18 cellular contexts compared by ENCODE assay signal in the genomic region with DNA sequence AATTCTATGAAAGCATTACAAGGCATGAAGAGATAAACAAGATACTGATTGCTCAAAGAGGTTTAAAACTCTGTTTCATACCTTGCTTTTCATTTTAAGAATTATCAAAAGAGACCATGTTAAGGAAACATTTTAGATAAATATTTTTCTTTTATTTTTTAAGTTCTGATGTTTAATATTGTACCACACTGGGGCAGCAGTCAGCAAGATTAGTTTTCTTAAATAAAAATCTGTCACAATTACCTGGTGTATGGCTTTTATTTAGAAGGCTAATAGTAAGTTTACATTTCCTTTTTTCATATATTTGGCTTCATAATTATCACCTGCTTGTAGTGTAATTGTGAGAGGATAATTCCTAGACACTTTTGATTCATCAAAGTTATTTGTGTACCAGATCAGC. TPM values are rescaled to one million over a fixed set of nuclear protein-coding genes. Genes with fewer than 3 reads are reported as not detected.
A peak's percentile ranks its signal among the peaks of the same experiment; 100 is the strongest.
DNase-seq lines count a peak whose midpoint lies in the region; FAIRE-seq and TF ChIP-seq lines count a peak whose summit lies in the region.
"Had no signal": no experiment of that assay in that cellular context is flagged by ENCODE, and none has a peak within 500 bp of the region (broad histone marks: within the 10 kb centered on the region; RNA-seq: fewer than 3 reads in every experiment).

No MANE protein-coding gene starts in this region.

- intact Hi-C loops in left ventricle myocardium inferior (cut with micrococcal nuclease): no loop called here

- H3K36me3 ChIP-seq in left ventricle myocardium inferior: no peaks in the 10 kb centered on the region
- H3K36me3 ChIP-seq: neutrophil, WERI-Rb-1 had no signal

- TF ChIP-seq CTCF in D721Med (IDR thresholded peaks at IDR 0.05; ENCODE audit: insufficient read depth, missing control alignments) (peak; percentile 8), astrocyte of the spinal cord (IDR thresholded peaks at IDR 0.05; ENCODE audit: low read depth, low read length) (no peak), left ventricle myocardium inferior (IDR thresholded peaks at IDR 0.05; ENCODE audit: borderline replicate concordance) (no peak), GM10266 (IDR thresholded peaks at IDR 0.05; ENCODE audit: control insufficient read depth, insufficient read depth, low read depth, missing control alignments) (no peak)

- peaks cover 13% of the 10 kb centered on the region for H3K9me3 ChIP-seq in left ventricle myocardium inferior (replicated peaks)
- H3K9me3 ChIP-seq: neutrophil had no signal

- no peak for FAIRE-seq in D721Med (lab: Jason Lieb, UNC)
- FAIRE-seq: colon, K562 had no signal

- H3K4me3 ChIP-seq in astrocyte of the spinal cord (ENCODE audit: low read depth, low read length) (no peak overlapping the region), left ventricle myocardium inferior (no peak overlapping the region)
- H3K4me3 ChIP-seq: K562 had no signal

- TF ChIP-seq EP300 in Ishikawa (IDR thresholded peaks at IDR 0.05; ENCODE audit: borderline replicate concordance): no peak

- H3K4me1 ChIP-seq in left ventricle myocardium inferior: no peaks in the 10 kb centered on the region

- in situ Hi-C loops in astrocyte of the spinal cord (cut with HindIII; ENCODE audit: low sequenced_read_pairs): no loop called here

- H3K27me3 ChIP-seq in left ventricle myocardium inferior (ENCODE audit: low read depth): no peaks in the 10 kb centered on the region
- H3K27me3 ChIP-seq: neutrophil had no signal

- TF ChIP-seq RAD21 in Ishikawa (IDR thresholded peaks at IDR 0.05; ENCODE audit: low read depth): peak; percentile 29; the same call in 1 of the 2 replicates

- no peak overlapping the region for H3K27ac ChIP-seq in left ventricle myocardium inferior (replicated peaks)
- H3K27ac ChIP-seq: neutrophil, WERI-Rb-1 had no signal

- DNase-seq in D721Med (ENCODE audit: insufficient read length, low spot score) (no peak), astrocyte of the spinal cord (ENCODE audit: low read depth, low spot score) (peak; percentile 31), iris pigment epithelial cell (ENCODE audit: low read depth) (peak; percentile 53), left ventricle myocardium inferior (no peak), GM10266 (ENCODE audit: extremely low spot score) (no peak)
- DNase-seq in activated effector memory CD4-positive, alpha-beta T cell treated with Interleukin-2 at 50 U/mL for 16 hours: no peak
- DNase-seq: activated CD8-positive, alpha-beta T cell treated with anti-CD3 and anti-CD28 coated beads for 36 hours; amniotic stem cell; CD4-positive, CD25-positive, alpha-beta regulatory T cell; NCI-H1105 treated with DMSO at 0.1 percent for 48 hours; NCI-H510A; stimulated activated CD4-positive, alpha-beta T cell treated with anti-CD3 and anti-CD28 coated beads, Interleukin-2, amount 100 ng/mL, for 48 hours; stimulated activated CD8-positive, alpha-beta memory T cell treated with anti-CD3 and anti-CD28 coated beads, Interleukin-4, amount 100 ng/mL, for 48 hours; WERI-Rb-1 had no signal

TF ChIP-seq in Ishikawa, 13 proteins besides CTCF, POLR2A, EP300 and RAD21:
- TF ChIP-seq, protein P1, sequence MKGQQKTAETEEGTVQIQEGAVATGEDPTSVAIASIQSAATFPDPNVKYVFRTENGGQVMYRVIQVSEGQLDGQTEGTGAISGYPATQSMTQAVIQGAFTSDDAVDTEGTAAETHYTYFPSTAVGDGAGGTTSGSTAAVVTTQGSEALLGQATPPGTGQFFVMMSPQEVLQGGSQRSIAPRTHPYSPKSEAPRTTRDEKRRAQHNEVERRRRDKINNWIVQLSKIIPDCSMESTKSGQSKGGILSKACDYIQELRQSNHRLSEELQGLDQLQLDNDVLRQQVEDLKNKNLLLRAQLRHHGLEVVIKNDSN (IDR thresholded peaks at IDR 0.05): no peak
- TF ChIP-seq TAF1 (IDR thresholded peaks at IDR 0.05; ENCODE audit: low read depth) (no peak), YY1 (IDR thresholded peaks at IDR 0.05; ENCODE audit: low read depth) (no peak), EGR1 (IDR thresholded peaks at IDR 0.05) (no peak), ZBTB7A (IDR thresholded peaks at IDR 0.05; ENCODE audit: low read depth) (no peak), TEAD4 (IDR thresholded peaks at IDR 0.05) (no peak), NFIC (IDR thresholded peaks at IDR 0.05) (no peak), FOXM1 (IDR thresholded peaks at IDR 0.05; ENCODE audit: borderline replicate concordance, low read depth) (no peak), CREB1 (IDR thresholded peaks at IDR 0.05; ENCODE audit: low read depth) (no peak), TCF12 (IDR thresholded peaks at IDR 0.05; ENCODE audit: low read depth) (no peak), CEBPB (IDR thresholded peaks at IDR 0.05) (no peak)
- TF ChIP-seq, protein P2, sequence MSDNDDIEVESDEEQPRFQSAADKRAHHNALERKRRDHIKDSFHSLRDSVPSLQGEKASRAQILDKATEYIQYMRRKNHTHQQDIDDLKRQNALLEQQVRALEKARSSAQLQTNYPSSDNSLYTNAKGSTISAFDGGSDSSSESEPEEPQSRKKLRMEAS (IDR thresholded peaks at IDR 0.05): no peak
- TF ChIP-seq, protein P3, sequence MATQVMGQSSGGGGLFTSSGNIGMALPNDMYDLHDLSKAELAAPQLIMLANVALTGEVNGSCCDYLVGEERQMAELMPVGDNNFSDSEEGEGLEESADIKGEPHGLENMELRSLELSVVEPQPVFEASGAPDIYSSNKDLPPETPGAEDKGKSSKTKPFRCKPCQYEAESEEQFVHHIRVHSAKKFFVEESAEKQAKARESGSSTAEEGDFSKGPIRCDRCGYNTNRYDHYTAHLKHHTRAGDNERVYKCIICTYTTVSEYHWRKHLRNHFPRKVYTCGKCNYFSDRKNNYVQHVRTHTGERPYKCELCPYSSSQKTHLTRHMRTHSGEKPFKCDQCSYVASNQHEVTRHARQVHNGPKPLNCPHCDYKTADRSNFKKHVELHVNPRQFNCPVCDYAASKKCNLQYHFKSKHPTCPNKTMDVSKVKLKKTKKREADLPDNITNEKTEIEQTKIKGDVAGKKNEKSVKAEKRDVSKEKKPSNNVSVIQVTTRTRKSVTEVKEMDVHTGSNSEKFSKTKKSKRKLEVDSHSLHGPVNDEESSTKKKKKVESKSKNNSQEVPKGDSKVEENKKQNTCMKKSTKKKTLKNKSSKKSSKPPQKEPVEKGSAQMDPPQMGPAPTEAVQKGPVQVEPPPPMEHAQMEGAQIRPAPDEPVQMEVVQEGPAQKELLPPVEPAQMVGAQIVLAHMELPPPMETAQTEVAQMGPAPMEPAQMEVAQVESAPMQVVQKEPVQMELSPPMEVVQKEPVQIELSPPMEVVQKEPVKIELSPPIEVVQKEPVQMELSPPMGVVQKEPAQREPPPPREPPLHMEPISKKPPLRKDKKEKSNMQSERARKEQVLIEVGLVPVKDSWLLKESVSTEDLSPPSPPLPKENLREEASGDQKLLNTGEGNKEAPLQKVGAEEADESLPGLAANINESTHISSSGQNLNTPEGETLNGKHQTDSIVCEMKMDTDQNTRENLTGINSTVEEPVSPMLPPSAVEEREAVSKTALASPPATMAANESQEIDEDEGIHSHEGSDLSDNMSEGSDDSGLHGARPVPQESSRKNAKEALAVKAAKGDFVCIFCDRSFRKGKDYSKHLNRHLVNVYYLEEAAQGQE (IDR thresholded peaks at IDR 0.05; ENCODE audit: low read depth): no peak

RNA-seq across cellular contexts. Expression of a gene that starts 46.4 kb away (rescaled TPM):
- not detected for total RNA-seq in left ventricle myocardium inferior
- total RNA-seq: activated CD8-positive, alpha-beta T cell treated with anti-CD3 and anti-CD28 coated beads for 36 hours; CD4-positive, CD25-positive, alpha-beta regulatory T cell had no signal

Comparison
In these comparisons a context has a peak if more than half of its experiments do, and no peak if none do; other contexts are left out.
1. DNase-seq: peak in astrocyte of the spinal cord (single experiment) and iris pigment epithelial cell (single experiment); none in D721Med (single experiment), activated effector memory CD4-positive, alpha-beta T cell treated with Interleukin-2 at 50 U/mL for 16 hours (single experiment), left ventricle myocardium inferior (single experiment) and GM10266 (single experiment).